9 cellular contexts compared by ENCODE assay signal in the genomic region with DNA sequence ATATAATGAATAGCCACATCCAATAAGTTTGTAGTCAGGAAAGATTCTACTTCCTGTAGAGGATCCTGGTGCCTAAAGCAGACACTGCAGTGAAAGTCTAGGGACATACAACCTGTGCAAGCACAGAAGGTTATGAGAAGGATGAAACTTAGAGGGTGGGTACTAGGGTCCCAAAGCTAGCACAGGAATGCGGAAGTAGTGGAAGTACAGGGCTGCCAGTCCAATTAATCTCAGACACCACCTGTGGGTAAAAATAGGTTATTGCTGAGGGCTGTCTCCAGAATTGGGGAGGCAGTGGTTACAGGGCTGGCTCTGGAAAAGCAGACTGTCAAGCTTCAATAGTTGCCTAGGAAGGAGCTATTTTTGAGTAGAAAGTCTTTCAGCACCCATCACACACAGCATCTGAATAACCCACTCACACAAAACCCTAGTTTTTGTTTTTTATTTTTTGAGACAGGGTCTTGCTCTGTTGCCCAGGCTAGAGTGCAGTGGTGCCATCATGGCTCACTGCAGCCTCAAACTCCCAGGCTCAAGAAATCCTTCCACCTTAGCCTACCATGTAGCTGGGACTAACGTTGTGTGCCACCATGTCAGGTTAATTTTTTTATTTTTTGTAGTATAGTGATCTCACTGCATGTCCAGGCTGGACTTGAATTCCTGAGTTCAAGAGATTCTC. TPM values are rescaled to one million over a fixed set of nuclear protein-coding genes. Genes with fewer than 3 reads are reported as not detected.
DNase-seq lines count a peak whose midpoint lies in the region; ATAC-seq, FAIRE-seq and TF ChIP-seq lines count a peak whose summit lies in the region.
"Had no signal": no experiment of that assay in that cellular context is flagged by ENCODE, and none has a peak within 500 bp of the region (broad histone marks: within the 10 kb centered on the region; RNA-seq: fewer than 3 reads in every experiment).

No MANE protein-coding gene starts in this region.

- no peak overlapping the region for H3K9ac ChIP-seq in mammary epithelial cell (ENCODE audit: insufficient read depth, low read length)

- POLR2A ChIA-PET in A549 (lab: Yijun Ruan, JAX) = no interaction called here

- no peaks in the 10 kb centered on the region for H4K20me1 ChIP-seq in mammary epithelial cell (ENCODE audit: insufficient read depth, low read length)

- no peaks in the 10 kb centered on the region for H3K27me3 ChIP-seq in mammary epithelial cell (ENCODE audit: insufficient read depth, low read length)

- no TSS peak for BruUV-seq in mammary epithelial cell (replicated peaks; lab: Mats Ljungman, UMichigan)

- no peaks in the 10 kb centered on the region for H3K9me3 ChIP-seq in A549
- no peaks in the 10 kb centered on the region for H3K9me3 ChIP-seq in mammary epithelial cell (replicated peaks; ENCODE audit: insufficient read depth, low read length)

- dilution Hi-C loops in mammary epithelial cell (cut with HindIII; ENCODE audit: low sequenced_read_pairs) = loop anchor here (5.0 kb wide), 1 partner anchor 69 kb away; no protein-coding TSS in a partner anchor

- TF ChIP-seq EP300 in A549 (IDR thresholded peaks at IDR 0.05) = no peak

- 45% methylated on average over 2 of the region's 2 CpGs for WGBS in A549 (ENCODE audit: missing lambda C conversion rate)
- WGBS in mammary epithelial cell (ENCODE audit: low coverage, missing lambda C conversion rate) = 46% methylated on average over 2 of the region's 2 CpGs

- no peak for FAIRE-seq in A549 (lab: Jason Lieb, UNC)

- ATAC-seq in A549 = peak; percentile 68 to 72; a peak in 5 of 6 replicates
- ATAC-seq in GM21390 (IDR thresholded peaks at IDR 0.05; ENCODE audit: unreplicated experiment) = no peak

- no peaks in the 10 kb centered on the region for H3K4me1 ChIP-seq in A549
- peaks cover 5% of the 10 kb centered on the region for H3K4me1 ChIP-seq in mammary epithelial cell (ENCODE audit: insufficient read depth, low read length)

- no peaks in the 10 kb centered on the region for H3K79me2 ChIP-seq in mammary epithelial cell (ENCODE audit: insufficient read depth, low read length)

- 0 out of 5 replicates have a peak, but pooled peaks of 1 of the 2 experiments have one; percentile 5 for TF ChIP-seq RAD21 in A549 (conservative IDR thresholded peaks at IDR 0.05 in 1 of 2, IDR thresholded peaks at IDR 0.05 in 1 of 2)

- CTCF ChIA-PET in A549 (lab: Yijun Ruan, JAX) = interaction anchor here (0.6 to 2.5 kb wide), 13 partner anchors 9 to 850 kb away, joined by 3 to 23 read pairs (median 4); no protein-coding TSS in a partner anchor
- CTCF ChIA-PET in mammary epithelial cell (lab: Charles Lee; ENCODE audit: low non-redundant PET) = interaction anchor here (0.5 to 0.6 kb wide), 2 partner anchors 40 to 197 kb away, joined by 4 to 7 read pairs; no protein-coding TSS in a partner anchor

- DNase-seq in A549 (ENCODE audit: low read depth in 1 of 2, low spot score in 1 of 2) = peak in 1 of 2 experiments; percentile 7
- peak; percentile 16 for DNase-seq in GM12865 (ENCODE audit: low read depth)
- DNase-seq in HuH-7 (ENCODE audit: low spot score) = peak; percentile 24
- no peak for DNase-seq in mammary epithelial cell
- no peak for DNase-seq in NCI-H187 treated with DMSO at 0.1 percent for 48 hours (lab: John Stamatoyannopoulos, UW)
- DNase-seq in cerebellar cortex (ENCODE audit: low spot score) = no peak
- no peak for DNase-seq in islet precursor cell

- TF ChIP-seq POLR2A in A549 (IDR thresholded peaks at IDR 0.05; ENCODE audit: low read length) = no peak

- TF ChIP-seq CTCF in A549 (IDR thresholded peaks at IDR 0.05) (no peak), GM12865 (IDR thresholded peaks at IDR 0.05; ENCODE audit: insufficient read depth, low read depth, low read length, missing control alignments) (peak; percentile 4), mammary epithelial cell (conservative IDR thresholded peaks at IDR 0.05 in 1 of 2, IDR thresholded peaks at IDR 0.05 in 1 of 2; ENCODE audit: extremely low read depth in 1 of 2, insufficient read depth in 1 of 2, low read depth in 1 of 2, low read length in 2 of 2) (peak; percentile 22 to 45)

- intact Hi-C loops in mammary epithelial cell (cut with micrococcal nuclease) = loop anchor here (2.0 to 10.0 kb wide), 4 partner anchors 51 to 197 kb away; a partner anchor contains a TSS

- peak overlapping the region; percentile 39 for H2AFZ ChIP-seq in mammary epithelial cell (ENCODE audit: low read depth, low read length)

- H3K4me3 ChIP-seq in A549 (no peak overlapping the region), GM12865 (ENCODE audit: low read depth, low read length) (no peak overlapping the region), mammary epithelial cell (replicated peaks in 1 of 3; ENCODE audit: insufficient read depth in 1 of 3, low read depth in 2 of 3, low read length in 3 of 3) (no peak overlapping the region)
- H3K4me3 ChIP-seq: lung had no signal

- no peaks in the 10 kb centered on the region for H3K36me3 ChIP-seq in mammary epithelial cell (ENCODE audit: insufficient read depth, low read length)

- no peak overlapping the region for H3K4me2 ChIP-seq in A549
- H3K4me2 ChIP-seq in mammary epithelial cell (ENCODE audit: insufficient read depth, low read depth, low read length) = no peak overlapping the region

- in situ Hi-C loops in mammary epithelial cell (cut with MboI; ENCODE audit: low sequenced_read_pairs in 2 of 2) = no loop called here

- H3K27ac ChIP-seq in A549 (no peak overlapping the region), mammary epithelial cell (ENCODE audit: insufficient read depth, low read depth, low read length) (no peak overlapping the region)

TF ChIP-seq in A549, 52 proteins besides CTCF, POLR2A, EP300 and RAD21 (continues in another document):
- TF ChIP-seq, protein P1, sequence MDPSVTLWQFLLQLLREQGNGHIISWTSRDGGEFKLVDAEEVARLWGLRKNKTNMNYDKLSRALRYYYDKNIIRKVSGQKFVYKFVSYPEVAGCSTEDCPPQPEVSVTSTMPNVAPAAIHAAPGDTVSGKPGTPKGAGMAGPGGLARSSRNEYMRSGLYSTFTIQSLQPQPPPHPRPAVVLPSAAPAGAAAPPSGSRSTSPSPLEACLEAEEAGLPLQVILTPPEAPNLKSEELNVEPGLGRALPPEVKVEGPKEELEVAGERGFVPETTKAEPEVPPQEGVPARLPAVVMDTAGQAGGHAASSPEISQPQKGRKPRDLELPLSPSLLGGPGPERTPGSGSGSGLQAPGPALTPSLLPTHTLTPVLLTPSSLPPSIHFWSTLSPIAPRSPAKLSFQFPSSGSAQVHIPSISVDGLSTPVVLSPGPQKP (IDR thresholded peaks at IDR 0.05; ENCODE audit: low read depth, low read length) = no peak
- TF ChIP-seq EHMT2 (IDR thresholded peaks at IDR 0.05; ENCODE audit: low read depth) = no peak
- no peak for TF ChIP-seq TP53 (CRISPR knock-in tag; IDR thresholded peaks at IDR 0.05)
- TF ChIP-seq, protein P2, sequence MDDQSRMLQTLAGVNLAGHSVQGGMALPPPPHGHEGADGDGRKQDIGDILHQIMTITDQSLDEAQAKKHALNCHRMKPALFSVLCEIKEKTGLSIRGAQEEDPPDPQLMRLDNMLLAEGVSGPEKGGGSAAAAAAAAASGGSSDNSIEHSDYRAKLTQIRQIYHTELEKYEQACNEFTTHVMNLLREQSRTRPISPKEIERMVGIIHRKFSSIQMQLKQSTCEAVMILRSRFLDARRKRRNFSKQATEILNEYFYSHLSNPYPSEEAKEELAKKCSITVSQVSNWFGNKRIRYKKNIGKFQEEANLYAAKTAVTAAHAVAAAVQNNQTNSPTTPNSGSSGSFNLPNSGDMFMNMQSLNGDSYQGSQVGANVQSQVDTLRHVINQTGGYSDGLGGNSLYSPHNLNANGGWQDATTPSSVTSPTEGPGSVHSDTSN (IDR thresholded peaks at IDR 0.05) = no peak
- no peak for TF ChIP-seq BHLHE40 (IDR thresholded peaks at IDR 0.05; ENCODE audit: low read depth, low read length)
- TF ChIP-seq, protein P3, sequence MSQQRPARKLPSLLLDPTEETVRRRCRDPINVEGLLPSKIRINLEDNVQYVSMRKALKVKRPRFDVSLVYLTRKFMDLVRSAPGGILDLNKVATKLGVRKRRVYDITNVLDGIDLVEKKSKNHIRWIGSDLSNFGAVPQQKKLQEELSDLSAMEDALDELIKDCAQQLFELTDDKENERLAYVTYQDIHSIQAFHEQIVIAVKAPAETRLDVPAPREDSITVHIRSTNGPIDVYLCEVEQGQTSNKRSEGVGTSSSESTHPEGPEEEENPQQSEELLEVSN (IDR thresholded peaks at IDR 0.05; ENCODE audit: borderline replicate concordance, low read depth) = no peak
- TF ChIP-seq ZFP36 (IDR thresholded peaks at IDR 0.05; ENCODE audit: borderline replicate concordance, partially characterized antibody) = no peak
- no peak for TF ChIP-seq GATA3 (IDR thresholded peaks at IDR 0.05; ENCODE audit: borderline replicate concordance)
- TF ChIP-seq, protein P4, sequence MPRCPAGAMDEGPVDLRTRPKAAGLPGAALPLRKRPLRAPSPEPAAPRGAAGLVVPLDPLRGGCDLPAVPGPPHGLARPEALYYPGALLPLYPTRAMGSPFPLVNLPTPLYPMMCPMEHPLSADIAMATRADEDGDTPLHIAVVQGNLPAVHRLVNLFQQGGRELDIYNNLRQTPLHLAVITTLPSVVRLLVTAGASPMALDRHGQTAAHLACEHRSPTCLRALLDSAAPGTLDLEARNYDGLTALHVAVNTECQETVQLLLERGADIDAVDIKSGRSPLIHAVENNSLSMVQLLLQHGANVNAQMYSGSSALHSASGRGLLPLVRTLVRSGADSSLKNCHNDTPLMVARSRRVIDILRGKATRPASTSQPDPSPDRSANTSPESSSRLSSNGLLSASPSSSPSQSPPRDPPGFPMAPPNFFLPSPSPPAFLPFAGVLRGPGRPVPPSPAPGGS (IDR thresholded peaks at IDR 0.05) = no peak
- TF ChIP-seq PHF8 (IDR thresholded peaks at IDR 0.05; ENCODE audit: borderline replicate concordance, low read depth) = no peak
- TF ChIP-seq HEYL (CRISPR knock-in tag; IDR thresholded peaks at IDR 0.05) = no peak

RNA-seq across cellular contexts. Expression of a gene that starts 50.8 kb away (rescaled TPM):
- polyA plus RNA-seq in A549 (2011; rRNA removed) = 24.3 and 27.3 TPM in 2 replicates
- polyA plus RNA-seq in A549 (2012; cell fraction: cytosol; rRNA removed) = 8.7 and 9.6 TPM in 2 replicates
- polyA plus RNA-seq in A549 (2012; cell fraction: nucleus; rRNA removed) = 9.5 and 9.6 TPM in 2 replicates
- 12.4 to 12.7 TPM (median 12.6 TPM) in 3 replicates for polyA plus RNA-seq in A549 (2017; fragmentation: RNase III; extraction: RNeasy Plus Mini Kit Qiagen cat#74134 plus additional on column Dnase treatment)
- 33.1 and 33.8 TPM in 2 replicates for polyA minus RNA-seq in A549 (2011; rRNA and poly(A)+ RNA removed)
- total RNA-seq in mammary epithelial cell = 10 to 100 TPM; 23.8 to 34.0 TPM
- 16.1 TPM for polyA plus RNA-seq in mammary epithelial cell
- polyA minus RNA-seq in mammary epithelial cell = 33.1 TPM

RNA-seq across cellular contexts. Expression of a gene that starts 52.2 kb away (rescaled TPM):
- polyA plus RNA-seq in A549 (2011; rRNA removed) (0.86 and 1.4 TPM in 2 replicates), A549 (2017; fragmentation: RNase III; extraction: RNeasy Plus Mini Kit Qiagen cat#74134 plus additional on column Dnase treatment) (1.1 to 1.4 TPM (median 1.1 TPM) in 3 replicates), mammary epithelial cell (2.7 TPM)
- 0.98 and 1.0 TPM in 2 replicates for polyA plus RNA-seq in A549 (2012; cell fraction: cytosol; rRNA removed)
- polyA plus RNA-seq in A549 (2012; cell fraction: nucleus; rRNA removed) = 0.34 and 0.37 TPM in 2 replicates
- polyA minus RNA-seq in A549 (2011; rRNA and poly(A)+ RNA removed) = 0.25 TPM in 1 of 2 replicates, not detected in the other
- total RNA-seq in mammary epithelial cell = 1 to 10 TPM; 4.7 to 5.5 TPM
- polyA minus RNA-seq in mammary epithelial cell = not detected

Comparison
In these comparisons a context has a peak if more than half of its experiments do, and no peak if none do; other contexts are left out.
1. DNase-seq: peak in GM12865 (single experiment) and HuH-7 (single experiment); none in mammary epithelial cell (single experiment), NCI-H187 treated with DMSO at 0.1 percent for 48 hours (single experiment), cerebellar cortex (single experiment) and islet precursor cell (single experiment).